8 cellular contexts compared by ENCODE assay signal in genomic region chr16:19086322-19087199, GRCh38. TPM values are rescaled to one million over a fixed set of nuclear protein-coding genes. Genes with fewer than 3 reads are reported as not detected.
DNase-seq lines count a peak whose midpoint lies in the region; ATAC-seq and TF ChIP-seq lines count a peak whose summit lies in the region.

No MANE protein-coding gene starts in this region.

- no peak for ATAC-seq in HG03520 (IDR thresholded peaks at IDR 0.05; ENCODE audit: unreplicated experiment)

- peak overlapping the region; percentile 84 for H3K27ac Mint-ChIP-seq in HFFc6

- H3K27me3 Mint-ChIP-seq in HFFc6 (ENCODE audit: insufficient read depth): peaks cover 2% of the 10 kb centered on the region; the same call in 1 of the 2 replicates

- H3K4me1 Mint-ChIP-seq in HFFc6 (ENCODE audit: low read depth): peaks cover 23% of the 10 kb centered on the region

- TF ChIP-seq CTCF in HFFc6 (IDR thresholded peaks at IDR 0.05): peak; percentile 99
- peak; percentile 97 for TF ChIP-seq CTCF in astrocyte of the cerebellum (IDR thresholded peaks at IDR 0.05; ENCODE audit: low read depth, low read length, missing control alignments)
- peak; percentile 89 for TF ChIP-seq CTCF in retinal pigment epithelial cell (conservative IDR thresholded peaks at IDR 0.05; ENCODE audit: low read depth, low read length)

- peak overlapping the region; percentile 42 for H3K4me3 ChIP-seq in astrocyte of the cerebellum (ENCODE audit: low read depth, low read length)
- peak overlapping the region; percentile 54 for H3K4me3 ChIP-seq in retinal pigment epithelial cell (ENCODE audit: low read length)

- peaks cover 1% of the 10 kb centered on the region; the same call in 1 of the 2 replicates for H3K9me3 Mint-ChIP-seq in HFFc6

- DNase-seq in GM03348 (ENCODE audit: low spot score) (peak; percentile 92), HFFc6 (peak; percentile 88), NCI-H1436 treated with DMSO at 0.1 percent for 48 hours (lab: John Stamatoyannopoulos, UW) (peak; percentile 22), T-helper 22 cell (ENCODE audit: low read depth) (peak; percentile 30), astrocyte of the cerebellum (ENCODE audit: low read depth) (peak; percentile 52), hippocampal formation (lab: John Stamatoyannopoulos, UW) (peak; percentile 69 to 73), retinal pigment epithelial cell (ENCODE audit: low read depth) (peak; percentile 56)

- in situ Hi-C loops in astrocyte of the cerebellum (cut with HindIII; ENCODE audit: low sequenced_read_pairs): loop anchor here (25.0 kb wide), 1 partner anchor 276 kb away; no protein-coding TSS in a partner anchor

- peak overlapping the region; percentile 91 for H3K4me3 Mint-ChIP-seq in HFFc6

- peaks cover 12% of the 10 kb centered on the region for H3K36me3 Mint-ChIP-seq in HFFc6 (ENCODE audit: low read depth)

RNA-seq across cellular contexts. Expression of gene COQ7, which starts 19.1 kb away (rescaled TPM):
- total RNA-seq in HFFc6 (2021; fragmentation: NEBNext Ultra II Directional; extraction: Animal tissue kit (Norgen Biotek cat#: 25700)): 10 to 100 TPM; 15.1 to 19.1 (median 16.8) TPM

RNA-seq across cellular contexts. Expression of gene ITPRIPL2, which starts 27.2 kb away (rescaled TPM):
- total RNA-seq in HFFc6 (2021; fragmentation: NEBNext Ultra II Directional; extraction: Animal tissue kit (Norgen Biotek cat#: 25700)): 10 to 100 TPM; 36.3 to 56.9 (median 43.1) TPM

Comparison
In these comparisons a context has a peak if more than half of its experiments do, and no peak if none do; other contexts are left out.
1. DNase-seq: peak in every context shown above with its lines; median percentile 92 in GM03348; 88 in HFFc6; 71 in hippocampal formation; 56 in retinal pigment epithelial cell; 52 in astrocyte of the cerebellum; 30 in T-helper 22 cell; 22 in NCI-H1436 treated with DMSO at 0.1 percent for 48 hours.